ENCODE assay signal across 26 cellular contexts in genomic region chr6:155077331-155077730, GRCh38.
DNase-seq lines count a peak whose midpoint lies in the region; ATAC-seq and TF ChIP-seq lines count a peak whose summit lies in the region.
"Had no signal": no experiment of that assay in that cellular context is flagged by ENCODE, and none has a peak within 500 bp of the region (broad histone marks: within the 10 kb centered on the region; RNA-seq: fewer than 3 reads in every experiment).

No MANE protein-coding gene starts in this region.

- intact Hi-C loops in PC-3 (cut with micrococcal nuclease), result no loop called here

- POLR2A ChIA-PET in PC-3 (lab: Charles Lee; ENCODE audit: unreplicated experiment), result no interaction called here

- H3K9me2 ChIP-seq in PC-3 (replicated peaks; ENCODE audit: low read length), result no peaks in the 10 kb centered on the region

- H3K9me3 ChIP-seq in PC-3 (ENCODE audit: low read length) (no peaks in the 10 kb centered on the region), HAP-1 (no peaks in the 10 kb centered on the region)
- H3K9me3 ChIP-seq: heart left ventricle, lower lobe of right lung, tibial nerve had no signal

- BruUV-seq in PC-3 (replicated peaks; lab: Mats Ljungman, UMichigan), result no TSS peak

- in situ Hi-C loops in HAP-1 (cut with MboI; ENCODE audit: low sequenced_read_pairs), result no loop called here

- peak; percentile 33; the same call in 1 of the 2 replicates for ATAC-seq in PC-3
- no peak for ATAC-seq in activated CD4-positive, CD25-positive, alpha-beta regulatory T cell treated with anti-CD3 and anti-CD28 coated beads, Interleukin-2, amount 50 U/mL, for 24 hours
- ATAC-seq in HG03095 (IDR thresholded peaks at IDR 0.05; ENCODE audit: unreplicated experiment), result no peak
- ATAC-seq: activated naive CD4-positive, alpha-beta T cell treated with anti-CD3 and anti-CD28 coated beads, Interleukin-2, amount 50 U/mL, for 72 hours; esophagus mucosa; HCT116; lower lobe of right lung had no signal

- peak overlapping the region; percentile 49; the same call in 1 of the 2 replicates for H3K4me2 ChIP-seq in PC-3 (ENCODE audit: low read length)
- H3K4me2 ChIP-seq: KMS-11 had no signal

- H3K79me2 ChIP-seq in PC-3 (ENCODE audit: low read length), result no peaks in the 10 kb centered on the region

- no peak overlapping the region; the same call in 1 of the 2 replicates for H3K4me3 ChIP-seq in AG09309 (ENCODE audit: control insufficient read depth, low read depth, low read length)
- no peak overlapping the region for H3K4me3 ChIP-seq in PC-3 (ENCODE audit: low read length)
- no peak overlapping the region for H3K4me3 ChIP-seq in rectal smooth muscle tissue (ENCODE audit: low read length)
- H3K4me3 ChIP-seq in HAP-1, result no peak overlapping the region
- H3K4me3 ChIP-seq: cardiac muscle cell, dorsolateral prefrontal cortex, heart left ventricle, lower lobe of right lung, tibial nerve had no signal

- no peaks in the 10 kb centered on the region for H3K27me3 ChIP-seq in PC-3 (ENCODE audit: low read length)
- H3K27me3 ChIP-seq in rectal smooth muscle tissue (ENCODE audit: control insufficient read depth, insufficient read depth, low read length), result no peaks in the 10 kb centered on the region
- no peaks in the 10 kb centered on the region for H3K27me3 ChIP-seq in HAP-1 (ENCODE audit: low read depth)
- H3K27me3 ChIP-seq: cardiac muscle cell, dorsolateral prefrontal cortex, heart left ventricle, tibial nerve had no signal

- H3F3A ChIP-seq in PC-3 (ENCODE audit: low read length, unreplicated experiment), result no peaks in the 10 kb centered on the region

- H3K27ac ChIP-seq in PC-3 (ENCODE audit: low read length) (peak overlapping the region; percentile 80), rectal smooth muscle tissue (ENCODE audit: low read depth, low read length) (peak overlapping the region; percentile 63)
- H3K27ac ChIP-seq: cardiac muscle cell, dorsolateral prefrontal cortex, heart left ventricle, KMS-11, lower lobe of right lung had no signal

- TF ChIP-seq CTCF in AG09309 (IDR thresholded peaks at IDR 0.05; ENCODE audit: control insufficient read depth, insufficient read depth, low read depth, low read length, missing control alignments), result no peak
- no peak for TF ChIP-seq CTCF in PC-3 (conservative IDR thresholded peaks at IDR 0.05; ENCODE audit: low read depth, low read length)

- peak overlapping the region; percentile 43; the same call in 1 of the 2 replicates for H3K9ac ChIP-seq in PC-3 (ENCODE audit: low read length)
- no peak overlapping the region for H3K9ac ChIP-seq in rectal smooth muscle tissue (ENCODE audit: low read length)
- H3K9ac ChIP-seq: KMS-11 had no signal

- no peak overlapping the region for H2AFZ ChIP-seq in PC-3 (ENCODE audit: low read length)

- no peaks in the 10 kb centered on the region for H4K20me1 ChIP-seq in PC-3 (ENCODE audit: low read length)

- peak; percentile 75 for DNase-seq in AG09309 (ENCODE audit: low read depth)
- peak; percentile 46 for DNase-seq in PC-3
- DNase-seq in fibroblast of gingiva (ENCODE audit: low read depth), result peak; percentile 52
- DNase-seq in LoVo (ENCODE audit: low spot score), result no peak
- no peak for DNase-seq in HAP-1 (ENCODE audit: low spot score in 2 of 2)
- DNase-seq: activated CD4-positive, alpha-beta memory T cell treated with anti-CD3 and anti-CD28 coated beads for 36 hours; activated T-cell treated with anti-CD3 and anti-CD28 coated beads, Interleukin-2, amount 50 U/mL, for 24 hours; CD4-positive, alpha-beta T cell; DMS79 treated with DMSO at 0.1 percent for 48 hours; dorsolateral prefrontal cortex; heart left ventricle; islet precursor cell; lower lobe of right lung; NCI-H1092; NCI-H2081 treated with DMSO at 0.1 percent for 48 hours; posterior cingulate gyrus; stimulated activated CD4-positive, alpha-beta T cell treated with anti-CD3 and anti-CD28 coated beads, Interleukin-12 subunit alpha, Interleukin-12 subunit beta, amount 100 ng/mL, for 4 hours had no signal

- peaks cover 4% of the 10 kb centered on the region for H3K4me1 ChIP-seq in PC-3 (ENCODE audit: insufficient read depth, low read length)
- no peaks in the 10 kb centered on the region for H3K4me1 ChIP-seq in rectal smooth muscle tissue (ENCODE audit: control insufficient read depth, insufficient read depth, low read length)
- H3K4me1 ChIP-seq in HAP-1, result peaks cover 4% of the 10 kb centered on the region; the same call in 1 of the 2 replicates
- H3K4me1 ChIP-seq: lower lobe of right lung, tibial nerve had no signal

- CTCF ChIA-PET in PC-3 (lab: Charles Lee), result no interaction called here

- H3K36me3 ChIP-seq in PC-3 (ENCODE audit: low read depth, low read length), result no peaks in the 10 kb centered on the region
- H3K36me3 ChIP-seq in rectal smooth muscle tissue (ENCODE audit: control insufficient read depth, insufficient read depth, low read length), result no peaks in the 10 kb centered on the region
- H3K36me3 ChIP-seq in HAP-1 (replicated peaks), result no peaks in the 10 kb centered on the region
- H3K36me3 ChIP-seq: cardiac muscle cell, heart left ventricle, lower lobe of right lung, tibial nerve had no signal

Comparison
In these comparisons a context has a peak if more than half of its experiments do, and no peak if none do; other contexts are left out.
1. DNase-seq: peak in AG09309 (single experiment), PC-3 (single experiment) and fibroblast of gingiva (single experiment); none in LoVo (single experiment) and HAP-1 (0 of 2).